ENCODE assay signal across 9 cellular contexts in the genomic region with DNA sequence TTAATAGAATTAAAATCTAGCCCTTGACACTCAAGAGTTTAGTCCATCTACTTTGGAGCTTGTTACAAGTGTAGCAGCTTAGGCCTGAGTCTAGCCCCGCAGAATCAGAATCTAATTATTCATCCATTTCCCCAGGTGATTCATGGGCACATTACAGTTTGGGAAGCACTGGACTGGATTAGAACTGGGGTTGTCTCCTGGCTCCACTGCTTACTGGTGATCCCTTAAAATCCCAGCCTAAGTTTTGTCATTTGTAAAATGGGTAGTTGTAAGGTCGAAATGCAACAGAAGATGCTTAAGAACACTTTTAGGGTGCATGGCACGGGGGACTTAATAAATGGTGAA. TPM values are rescaled to one million over a fixed set of nuclear protein-coding genes. Genes with fewer than 3 reads are reported as not detected.
A peak's percentile ranks its signal among the peaks of the same experiment; 100 is the strongest.
DNase-seq lines count a peak whose midpoint lies in the region; ATAC-seq and TF ChIP-seq lines count a peak whose summit lies in the region.
"Had no signal": no experiment of that assay in that cellular context is flagged by ENCODE, and none has a peak within 500 bp of the region (broad histone marks: within the 10 kb centered on the region; RNA-seq: fewer than 3 reads in every experiment).

No MANE protein-coding gene starts in this region.

- peaks cover 53% of the 10 kb centered on the region for H3K4me1 Mint-ChIP-seq in Calu3 (ENCODE audit: low read depth, unreplicated experiment)

- H2AFZ ChIP-seq in osteoblast (ENCODE audit: low read length): no peak overlapping the region

- ATAC-seq in HG02981 (IDR thresholded peaks at IDR 0.05; ENCODE audit: unreplicated experiment): no peak
- ATAC-seq in activated CD4-positive, CD25-positive, alpha-beta regulatory T cell treated with anti-CD3 and anti-CD28 coated beads, Interleukin-2, amount 50 U/mL, for 24 hours: no peak

- CTCF ChIA-PET in Calu3 (lab: Charles Lee): interaction anchor here (1.3 to 1.9 kb wide), 4 partner anchors 21 to 162 kb away, joined by 3 to 12 read pairs (median 5); partner anchors contain the start of gene MRPL16

- TSS peak; percentile 42 for BruUV-seq in Calu3 (replicated peaks; lab: Mats Ljungman, UMichigan)

- H3K27me3 ChIP-seq in Peyer's patch (no peaks in the 10 kb centered on the region), osteoblast (ENCODE audit: insufficient read depth, low read length) (no peaks in the 10 kb centered on the region)

- peak overlapping the region in 3 of 4 donors; percentile 66 to 95 (median 92) for H3K4me3 ChIP-seq in Peyer's patch
- H3K4me3 ChIP-seq in osteoblast (ENCODE audit: insufficient read depth, low read length): peak overlapping the region; percentile 97

- H3K36me3 ChIP-seq in Peyer's patch (no peaks in the 10 kb centered on the region), osteoblast (ENCODE audit: insufficient read depth, low read length) (no peaks in the 10 kb centered on the region)

- H3K4me1 ChIP-seq in Peyer's patch: peaks cover 0 to 29% (median 1%) of the 10 kb centered on the region in 4 donors
- peaks cover 19% of the 10 kb centered on the region for H3K4me1 ChIP-seq in osteoblast (ENCODE audit: insufficient read depth, low read length)

- H3K4me3 Mint-ChIP-seq in Calu3 (ENCODE audit: low read depth, unreplicated experiment): peak overlapping the region; percentile 81

- TF ChIP-seq POLR2A in Peyer's patch (IDR thresholded peaks at IDR 0.05): no peak

- intact Hi-C loops in Calu3 (cut with micrococcal nuclease; ENCODE audit: unreplicated experiment): loop anchor here (2.0 to 10.0 kb wide), 3 partner anchors 20 to 158 kb away; partner anchors contain the start of gene PATL1

- no peak for DNase-seq in Calu3
- DNase-seq in Peyer's patch: no peak
- DNase-seq in epithelial cell of prostate (ENCODE audit: low read depth, low spot score): peak; percentile 31
- DNase-seq in osteoblast (ENCODE audit: insufficient read length, low spot score, missing footprints): peak; percentile 83
- DNase-seq in mesenteric fat pad (ENCODE audit: low spot score): no peak
- DNase-seq in midbrain (lab: John Stamatoyannopoulos, UW): no peak

- H3K27ac ChIP-seq in Peyer's patch (peak overlapping the region in 3 of 4 donors; percentile 85 to 97 (median 95)), epithelial cell of prostate (peak overlapping the region; percentile 93), osteoblast (ENCODE audit: low read depth, low read length) (peak overlapping the region; percentile 56)

- no peaks in the 10 kb centered on the region for H3K9me3 Mint-ChIP-seq in Calu3 (ENCODE audit: low read depth, unreplicated experiment)

- H3K27me3 Mint-ChIP-seq in Calu3 (ENCODE audit: unreplicated experiment): no peaks in the 10 kb centered on the region

- H3K79me2 ChIP-seq in osteoblast (ENCODE audit: insufficient read depth, low read length): peaks cover 56% of the 10 kb centered on the region

- H4K20me1 ChIP-seq in osteoblast (ENCODE audit: insufficient read depth, low read length): peaks cover 22% of the 10 kb centered on the region

- peaks cover 47% of the 10 kb centered on the region for H3K36me3 Mint-ChIP-seq in Calu3 (ENCODE audit: insufficient read depth, unreplicated experiment)

- H3K9me3 ChIP-seq in Peyer's patch: no peaks in the 10 kb centered on the region
- H3K9me3 ChIP-seq in osteoblast (ENCODE audit: low read depth, low read length): no peaks in the 10 kb centered on the region

- peak overlapping the region; percentile 100 for H3K4me2 ChIP-seq in osteoblast (ENCODE audit: insufficient read depth, low read length)

- TF ChIP-seq CTCF in Calu3 (IDR thresholded peaks at IDR 0.05; ENCODE audit: unreplicated experiment): no peak
- TF ChIP-seq CTCF in Peyer's patch (IDR thresholded peaks at IDR 0.05): no peak
- no peak for TF ChIP-seq CTCF in osteoblast (IDR thresholded peaks at IDR 0.05; ENCODE audit: extremely low read depth, low read depth, low read length)

- H3K27ac Mint-ChIP-seq in Calu3 (ENCODE audit: unreplicated experiment): peak overlapping the region; percentile 80

RNA-seq across cellular contexts. Expression of gene STX3, which starts 1.3 kb away (rescaled TPM):
- total RNA-seq in Calu3 (2022) (50.1 and 56.9 TPM in 2 replicates), Peyer's patch (100 to 1,000 TPM in 3 of 4 donors, 10 to 100 TPM in 1; 77.7 to 167 (median 121) TPM), osteoblast (51.4 and 53.6 TPM in 2 replicates), mesenteric fat pad (24.9 TPM)

RNA-seq across cellular contexts. Expression of gene OR10V1, which starts 42.8 kb away (rescaled TPM):
- not detected in 2 replicates for total RNA-seq in Calu3 (2022)
- not detected for total RNA-seq in Peyer's patch
- not detected in 2 replicates for total RNA-seq in osteoblast
- not detected for total RNA-seq in mesenteric fat pad
- total RNA-seq: myocyte had no signal

RNA-seq across cellular contexts. Expression of gene MRPL16, which starts 54.1 kb away (rescaled TPM):
- total RNA-seq in Calu3 (2022) (49.8 and 51.2 TPM in 2 replicates), Peyer's patch (10 to 100 TPM; 25.9 to 80.9 (median 46.0) TPM), osteoblast (31.5 and 32.9 TPM in 2 replicates), mesenteric fat pad (39.5 TPM)

Comparison
In these comparisons a context has a peak if more than half of its experiments do, and no peak if none do; other contexts are left out.
1. DNase-seq: peak in epithelial cell of prostate (single experiment) and osteoblast (single experiment); none in Calu3 (single experiment), Peyer's patch (0 of 3), mesenteric fat pad (single experiment) and midbrain (single experiment).
2. Peak in every context shown above with its lines, with median percentiles within 50 percentile points of each other: H3K27ac ChIP-seq.